In genomic region chr4:96654045-96654444, GRCh38 we compare ENCODE assay signal across 22 cellular contexts.
DNase-seq lines count a peak whose midpoint lies in the region; ATAC-seq lines count a peak whose summit lies in the region.
"Had no signal": no experiment of that assay in that cellular context is flagged by ENCODE, and none has a peak within 500 bp of the region (broad histone marks: within the 10 kb centered on the region; RNA-seq: fewer than 3 reads in every experiment).

No MANE protein-coding gene starts in this region.

- H3K36me3 Mint-ChIP-seq in stimulated activated memory B cell treated with anti-CD40 and anti-IgM and Interleukin-4, amounts not matched to agents 10 μg/mL and 1 μg/mL and 100 μg/mL, for 72 hours, result no peaks in the 10 kb centered on the region
- H3K36me3 Mint-ChIP-seq: CD8-positive, alpha-beta memory T cell had no signal

- H3K9me3 Mint-ChIP-seq in stimulated activated memory B cell treated with anti-CD40 and anti-IgM and Interleukin-4, amounts not matched to agents 10 μg/mL and 1 μg/mL and 100 μg/mL, for 72 hours, result no peaks in the 10 kb centered on the region

- H3K4me1 ChIP-seq in iPS DF 6.9 (ENCODE audit: control insufficient read depth, insufficient read depth, low read length), result no peaks in the 10 kb centered on the region
- H3K4me1 ChIP-seq: BLaER1 had no signal

- H3K27me3 Mint-ChIP-seq in stimulated activated memory B cell treated with anti-CD40 and anti-IgM and Interleukin-4, amounts not matched to agents 10 μg/mL and 1 μg/mL and 100 μg/mL, for 72 hours, result no peaks in the 10 kb centered on the region
- H3K27me3 Mint-ChIP-seq: B cell; CD4-positive, alpha-beta T cell; CD8-positive, alpha-beta memory T cell had no signal

- H3K27ac ChIP-seq in iPS DF 6.9 (ENCODE audit: low read length), result no peak overlapping the region
- H3K27ac ChIP-seq: 22Rv1, BLaER1, C4-2B had no signal

- H3K27ac Mint-ChIP-seq in stimulated activated memory B cell treated with anti-CD40 and anti-IgM and Interleukin-4, amounts not matched to agents 10 μg/mL and 1 μg/mL and 100 μg/mL, for 72 hours, result no peak overlapping the region
- H3K27ac Mint-ChIP-seq: B cell; CD4-positive, alpha-beta T cell; CD8-positive, alpha-beta memory T cell had no signal

- H3K36me3 ChIP-seq in iPS DF 6.9 (ENCODE audit: control insufficient read depth, insufficient read depth, low read length), result no peaks in the 10 kb centered on the region; the same call in 1 of the 2 replicates
- H3K36me3 ChIP-seq: BLaER1 had no signal

- no peaks in the 10 kb centered on the region for H3K9me3 ChIP-seq in iPS DF 6.9 (ENCODE audit: control insufficient read depth, insufficient read depth, low read length)

- DNase-seq in Right ventricle myocardium inferior (ENCODE audit: missing footprints) (peak; percentile 46), left ventricle myocardium superior (no peak), iPS DF 6.9 (ENCODE audit: low read depth, low spot score) (no peak), myocyte (ENCODE audit: low read depth) (peak; percentile 6), dermis blood vessel endothelial cell (no peak)
- DNase-seq in activated CD4-positive, alpha-beta T cell treated with anti-CD3 and anti-CD28 coated beads, Interleukin-2, amount 50 U/mL, for 1 hour, result no peak
- DNase-seq: CD4-positive, alpha-beta T cell; CD8-positive, alpha-beta memory T cell; DMS 273 treated with DMSO at 0.1 percent for 48 hours; DMS79; EL; GDM1; GOT3; H7; HCEC 1CT had no signal

- intact Hi-C loops in Right ventricle myocardium inferior (cut with DNase I) (no loop called here), left ventricle myocardium superior (cut with micrococcal nuclease) (no loop called here)

- no peaks in the 10 kb centered on the region for H3K27me3 ChIP-seq in iPS DF 6.9 (ENCODE audit: control insufficient read depth, insufficient read depth, low read length)
- H3K27me3 ChIP-seq: BLaER1 had no signal

- no peak overlapping the region for H3K4me3 Mint-ChIP-seq in stimulated activated memory B cell treated with anti-CD40 and anti-IgM and Interleukin-4, amounts not matched to agents 10 μg/mL and 1 μg/mL and 100 μg/mL, for 72 hours
- H3K4me3 Mint-ChIP-seq: B cell; CD4-positive, alpha-beta T cell; CD8-positive, alpha-beta memory T cell had no signal

- WGBS in iPS DF 6.9 (ENCODE audit: insufficient coverage, insufficient read length), result no CpG with 5 or more reads among the region's 6 CpGs

- H3K4me1 Mint-ChIP-seq in stimulated activated memory B cell treated with anti-CD40 and anti-IgM and Interleukin-4, amounts not matched to agents 10 μg/mL and 1 μg/mL and 100 μg/mL, for 72 hours, result no peaks in the 10 kb centered on the region
- H3K4me1 Mint-ChIP-seq: B cell; CD8-positive, alpha-beta memory T cell had no signal

- H3K4me3 ChIP-seq in iPS DF 6.9 (ENCODE audit: low read length), result peak overlapping the region; percentile 7; the same call in 1 of the 2 replicates
- H3K4me3 ChIP-seq: BLaER1, GM12878 had no signal

- no peak for ATAC-seq in Right ventricle myocardium inferior
- no peak for ATAC-seq in left ventricle myocardium superior
- peak; percentile 20 for ATAC-seq in stimulated activated memory B cell treated with anti-CD40 and anti-IgM and Interleukin-4, amounts not matched to agents 10 μg/mL and 1 μg/mL and 100 μg/mL, for 72 hours
- no peak for ATAC-seq in GM18870 (IDR thresholded peaks at IDR 0.05; ENCODE audit: unreplicated experiment)
- ATAC-seq: GM12878 had no signal

Comparison
In these comparisons a context has a peak if more than half of its experiments do, and no peak if none do; other contexts are left out.
1. DNase-seq: peak in Right ventricle myocardium inferior (single experiment) and myocyte (single experiment); none in left ventricle myocardium superior (single experiment), iPS DF 6.9 (single experiment), dermis blood vessel endothelial cell (single experiment) and activated CD4-positive, alpha-beta T cell treated with anti-CD3 and anti-CD28 coated beads, Interleukin-2, amount 50 U/mL, for 1 hour (single experiment).